1 cellular context compared by ENCODE assay signal in genomic region chr16:684067-684794, GRCh38.
A peak's percentile ranks its signal among the peaks of the same experiment; 100 is the strongest.
TF ChIP-seq lines count a peak whose summit lies in the region.

A gene with protein sequence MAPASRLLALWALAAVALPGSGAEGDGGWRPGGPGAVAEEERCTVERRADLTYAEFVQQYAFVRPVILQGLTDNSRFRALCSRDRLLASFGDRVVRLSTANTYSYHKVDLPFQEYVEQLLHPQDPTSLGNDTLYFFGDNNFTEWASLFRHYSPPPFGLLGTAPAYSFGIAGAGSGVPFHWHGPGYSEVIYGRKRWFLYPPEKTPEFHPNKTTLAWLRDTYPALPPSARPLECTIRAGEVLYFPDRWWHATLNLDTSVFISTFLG (minus strand): TSS chr16:684334. CDS start chr16:684319, 15 bp downstream.

TF ChIP-seq in K562, 482 proteins besides CTCF, POLR2A, EP300 and RAD21 (continued from another document and continues in another):
- TF ChIP-seq, protein P1, sequence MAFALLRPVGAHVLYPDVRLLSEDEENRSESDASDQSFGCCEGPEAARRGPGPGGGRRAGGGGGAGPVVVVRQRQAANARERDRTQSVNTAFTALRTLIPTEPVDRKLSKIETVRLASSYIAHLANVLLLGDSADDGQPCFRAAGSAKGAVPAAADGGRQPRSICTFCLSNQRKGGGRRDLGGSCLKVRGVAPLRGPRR (CRISPR knock-in tag; IDR thresholded peaks at IDR 0.05): no peak
- TF ChIP-seq SP2 (IDR thresholded peaks at IDR 0.05; ENCODE audit: extremely low read depth, low read depth, low read length, poor library complexity, severe bottlenecking) (peak; percentile 54), RBM22 (IDR thresholded peaks at IDR 0.05; ENCODE audit: low read depth, low read length, poor library complexity, severe bottlenecking) (peak; percentile 99), KLF16 (IDR thresholded peaks at IDR 0.05) (no peak), FOSL1 (tag; conservative IDR thresholded peaks at IDR 0.05) (no peak), ZSCAN32 (CRISPR knock-in tag; IDR thresholded peaks at IDR 0.05) (no peak), ZBTB34 (CRISPR knock-in tag; IDR thresholded peaks at IDR 0.05) (no peak), RBM17 (IDR thresholded peaks at IDR 0.05; ENCODE audit: borderline replicate concordance, low read depth, low read length) (no peak), TRIM28 (IDR thresholded peaks at IDR 0.05) (no peak), DNMT1 (IDR thresholded peaks at IDR 0.05) (no peak), MCM7 (IDR thresholded peaks at IDR 0.05) (no peak), ELF4 (CRISPR knock-in tag; IDR thresholded peaks at IDR 0.05) (0 out of 2 replicates have a peak, but pooled peaks have one; percentile 16), GATAD2A (IDR thresholded peaks at IDR 0.05) (0 out of 2 replicates have a peak, but pooled peaks have one; percentile 24), TARDBP (IDR thresholded peaks at IDR 0.05) (0 out of 2 replicates have a peak, but pooled peaks have one; percentile 2), ZNF655 (CRISPR knock-in tag; IDR thresholded peaks at IDR 0.05) (no peak), NR4A1 (CRISPR knock-in tag; IDR thresholded peaks at IDR 0.05) (no peak), NR4A1 (tag; IDR thresholded peaks at IDR 0.05) (no peak), ZNF311 (CRISPR knock-in tag; IDR thresholded peaks at IDR 0.05) (no peak), THAP12 (CRISPR knock-in tag; IDR thresholded peaks at IDR 0.05) (no peak; the same call in 1 of the 2 replicates), RFX1 (IDR thresholded peaks at IDR 0.05) (peak; percentile 99), SUPT5H (IDR thresholded peaks at IDR 0.05) (peak; percentile 25), RAD51 (IDR thresholded peaks at IDR 0.05; ENCODE audit: borderline replicate concordance, low read depth) (no peak), MAFK (IDR thresholded peaks at IDR 0.05; ENCODE audit: low read length) (no peak), SRF (CRISPR knock-in tag; IDR thresholded peaks at IDR 0.05) (peak in 1 of 2 experiments; percentile 92; a peak in 2 of 4 replicates), ZNF23 (CRISPR knock-in tag; IDR thresholded peaks at IDR 0.05) (no peak), KLF6 (CRISPR knock-in tag; IDR thresholded peaks at IDR 0.05; ENCODE audit: borderline replicate concordance) (no peak), ZBTB8A (IDR thresholded peaks at IDR 0.05; ENCODE audit: partially characterized antibody) (no peak), STAT5A (IDR thresholded peaks at IDR 0.05; ENCODE audit: borderline replicate concordance, low read length) (no peak; the same call in 1 of the 2 replicates), HMG20B (CRISPR knock-in tag; IDR thresholded peaks at IDR 0.05) (no peak), ZNF668 (CRISPR knock-in tag; IDR thresholded peaks at IDR 0.05) (no peak), GABPB1 (CRISPR knock-in tag; IDR thresholded peaks at IDR 0.05) (peak; percentile 96), BRCA1 (IDR thresholded peaks at IDR 0.05) (no peak), BRCA1 (CRISPR knock-in tag; IDR thresholded peaks at IDR 0.05) (no peak), MBD2 (IDR thresholded peaks at IDR 0.05; ENCODE audit: borderline replicate concordance, low read depth) (peak; percentile 55; the same call in 1 of the 2 replicates)
- TF ChIP-seq, protein P2, sequence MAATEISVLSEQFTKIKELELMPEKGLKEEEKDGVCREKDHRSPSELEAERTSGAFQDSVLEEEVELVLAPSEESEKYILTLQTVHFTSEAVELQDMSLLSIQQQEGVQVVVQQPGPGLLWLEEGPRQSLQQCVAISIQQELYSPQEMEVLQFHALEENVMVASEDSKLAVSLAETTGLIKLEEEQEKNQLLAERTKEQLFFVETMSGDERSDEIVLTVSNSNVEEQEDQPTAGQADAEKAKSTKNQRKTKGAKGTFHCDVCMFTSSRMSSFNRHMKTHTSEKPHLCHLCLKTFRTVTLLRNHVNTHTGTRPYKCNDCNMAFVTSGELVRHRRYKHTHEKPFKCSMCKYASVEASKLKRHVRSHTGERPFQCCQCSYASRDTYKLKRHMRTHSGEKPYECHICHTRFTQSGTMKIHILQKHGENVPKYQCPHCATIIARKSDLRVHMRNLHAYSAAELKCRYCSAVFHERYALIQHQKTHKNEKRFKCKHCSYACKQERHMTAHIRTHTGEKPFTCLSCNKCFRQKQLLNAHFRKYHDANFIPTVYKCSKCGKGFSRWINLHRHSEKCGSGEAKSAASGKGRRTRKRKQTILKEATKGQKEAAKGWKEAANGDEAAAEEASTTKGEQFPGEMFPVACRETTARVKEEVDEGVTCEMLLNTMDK (IDR thresholded peaks at IDR 0.05; ENCODE audit: borderline replicate concordance, insufficient read depth, low read depth, low read length, poor library complexity, severe bottlenecking): no peak
- TF ChIP-seq, protein P3, sequence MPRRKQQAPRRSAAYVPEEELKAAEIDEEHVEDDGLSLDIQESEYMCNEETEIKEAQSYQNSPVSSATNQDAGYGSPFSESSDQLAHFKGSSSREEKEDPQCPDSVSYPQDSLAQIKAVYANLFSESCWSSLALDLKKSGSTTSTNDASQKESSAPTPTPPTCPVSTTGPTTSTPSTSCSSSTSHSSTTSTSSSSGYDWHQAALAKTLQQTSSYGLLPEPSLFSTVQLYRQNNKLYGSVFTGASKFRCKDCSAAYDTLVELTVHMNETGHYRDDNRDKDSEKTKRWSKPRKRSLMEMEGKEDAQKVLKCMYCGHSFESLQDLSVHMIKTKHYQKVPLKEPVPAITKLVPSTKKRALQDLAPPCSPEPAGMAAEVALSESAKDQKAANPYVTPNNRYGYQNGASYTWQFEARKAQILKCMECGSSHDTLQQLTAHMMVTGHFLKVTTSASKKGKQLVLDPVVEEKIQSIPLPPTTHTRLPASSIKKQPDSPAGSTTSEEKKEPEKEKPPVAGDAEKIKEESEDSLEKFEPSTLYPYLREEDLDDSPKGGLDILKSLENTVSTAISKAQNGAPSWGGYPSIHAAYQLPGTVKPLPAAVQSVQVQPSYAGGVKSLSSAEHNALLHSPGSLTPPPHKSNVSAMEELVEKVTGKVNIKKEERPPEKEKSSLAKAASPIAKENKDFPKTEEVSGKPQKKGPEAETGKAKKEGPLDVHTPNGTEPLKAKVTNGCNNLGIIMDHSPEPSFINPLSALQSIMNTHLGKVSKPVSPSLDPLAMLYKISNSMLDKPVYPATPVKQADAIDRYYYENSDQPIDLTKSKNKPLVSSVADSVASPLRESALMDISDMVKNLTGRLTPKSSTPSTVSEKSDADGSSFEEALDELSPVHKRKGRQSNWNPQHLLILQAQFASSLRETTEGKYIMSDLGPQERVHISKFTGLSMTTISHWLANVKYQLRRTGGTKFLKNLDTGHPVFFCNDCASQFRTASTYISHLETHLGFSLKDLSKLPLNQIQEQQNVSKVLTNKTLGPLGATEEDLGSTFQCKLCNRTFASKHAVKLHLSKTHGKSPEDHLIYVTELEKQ (CRISPR knock-in tag; IDR thresholded peaks at IDR 0.05): no peak
- TF ChIP-seq, protein P4, sequence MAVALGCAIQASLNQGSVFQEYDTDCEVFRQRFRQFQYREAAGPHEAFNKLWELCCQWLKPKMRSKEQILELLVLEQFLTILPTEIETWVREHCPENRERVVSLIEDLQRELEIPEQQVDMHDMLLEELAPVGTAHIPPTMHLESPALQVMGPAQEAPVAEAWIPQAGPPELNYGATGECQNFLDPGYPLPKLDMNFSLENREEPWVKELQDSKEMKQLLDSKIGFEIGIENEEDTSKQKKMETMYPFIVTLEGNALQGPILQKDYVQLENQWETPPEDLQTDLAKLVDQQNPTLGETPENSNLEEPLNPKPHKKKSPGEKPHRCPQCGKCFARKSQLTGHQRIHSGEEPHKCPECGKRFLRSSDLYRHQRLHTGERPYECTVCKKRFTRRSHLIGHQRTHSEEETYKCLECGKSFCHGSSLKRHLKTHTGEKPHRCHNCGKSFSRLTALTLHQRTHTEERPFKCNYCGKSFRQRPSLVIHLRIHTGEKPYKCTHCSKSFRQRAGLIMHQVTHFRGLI (CRISPR knock-in tag; IDR thresholded peaks at IDR 0.05): no peak
- TF ChIP-seq, protein P5, sequence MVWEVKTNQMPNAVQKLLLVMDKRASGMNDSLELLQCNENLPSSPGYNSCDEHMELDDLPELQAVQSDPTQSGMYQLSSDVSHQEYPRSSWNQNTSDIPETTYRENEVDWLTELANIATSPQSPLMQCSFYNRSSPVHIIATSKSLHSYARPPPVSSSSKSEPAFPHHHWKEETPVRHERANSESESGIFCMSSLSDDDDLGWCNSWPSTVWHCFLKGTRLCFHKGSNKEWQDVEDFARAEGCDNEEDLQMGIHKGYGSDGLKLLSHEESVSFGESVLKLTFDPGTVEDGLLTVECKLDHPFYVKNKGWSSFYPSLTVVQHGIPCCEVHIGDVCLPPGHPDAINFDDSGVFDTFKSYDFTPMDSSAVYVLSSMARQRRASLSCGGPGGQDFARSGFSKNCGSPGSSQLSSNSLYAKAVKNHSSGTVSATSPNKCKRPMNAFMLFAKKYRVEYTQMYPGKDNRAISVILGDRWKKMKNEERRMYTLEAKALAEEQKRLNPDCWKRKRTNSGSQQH (CRISPR knock-in tag; IDR thresholded peaks at IDR 0.05): no peak
- TF ChIP-seq, protein P6, sequence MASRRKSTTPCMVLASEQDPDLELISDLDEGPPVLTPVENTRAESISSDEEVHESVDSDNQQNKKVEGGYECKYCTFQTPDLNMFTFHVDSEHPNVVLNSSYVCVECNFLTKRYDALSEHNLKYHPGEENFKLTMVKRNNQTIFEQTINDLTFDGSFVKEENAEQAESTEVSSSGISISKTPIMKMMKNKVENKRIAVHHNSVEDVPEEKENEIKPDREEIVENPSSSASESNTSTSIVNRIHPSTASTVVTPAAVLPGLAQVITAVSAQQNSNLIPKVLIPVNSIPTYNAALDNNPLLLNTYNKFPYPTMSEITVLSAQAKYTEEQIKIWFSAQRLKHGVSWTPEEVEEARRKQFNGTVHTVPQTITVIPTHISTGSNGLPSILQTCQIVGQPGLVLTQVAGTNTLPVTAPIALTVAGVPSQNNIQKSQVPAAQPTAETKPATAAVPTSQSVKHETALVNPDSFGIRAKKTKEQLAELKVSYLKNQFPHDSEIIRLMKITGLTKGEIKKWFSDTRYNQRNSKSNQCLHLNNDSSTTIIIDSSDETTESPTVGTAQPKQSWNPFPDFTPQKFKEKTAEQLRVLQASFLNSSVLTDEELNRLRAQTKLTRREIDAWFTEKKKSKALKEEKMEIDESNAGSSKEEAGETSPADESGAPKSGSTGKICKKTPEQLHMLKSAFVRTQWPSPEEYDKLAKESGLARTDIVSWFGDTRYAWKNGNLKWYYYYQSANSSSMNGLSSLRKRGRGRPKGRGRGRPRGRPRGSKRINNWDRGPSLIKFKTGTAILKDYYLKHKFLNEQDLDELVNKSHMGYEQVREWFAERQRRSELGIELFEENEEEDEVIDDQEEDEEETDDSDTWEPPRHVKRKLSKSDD (conservative IDR thresholded peaks at IDR 0.05; ENCODE audit: low read length): 0 out of 2 replicates have a peak, but pooled peaks have one; percentile 40
- TF ChIP-seq, protein P7, sequence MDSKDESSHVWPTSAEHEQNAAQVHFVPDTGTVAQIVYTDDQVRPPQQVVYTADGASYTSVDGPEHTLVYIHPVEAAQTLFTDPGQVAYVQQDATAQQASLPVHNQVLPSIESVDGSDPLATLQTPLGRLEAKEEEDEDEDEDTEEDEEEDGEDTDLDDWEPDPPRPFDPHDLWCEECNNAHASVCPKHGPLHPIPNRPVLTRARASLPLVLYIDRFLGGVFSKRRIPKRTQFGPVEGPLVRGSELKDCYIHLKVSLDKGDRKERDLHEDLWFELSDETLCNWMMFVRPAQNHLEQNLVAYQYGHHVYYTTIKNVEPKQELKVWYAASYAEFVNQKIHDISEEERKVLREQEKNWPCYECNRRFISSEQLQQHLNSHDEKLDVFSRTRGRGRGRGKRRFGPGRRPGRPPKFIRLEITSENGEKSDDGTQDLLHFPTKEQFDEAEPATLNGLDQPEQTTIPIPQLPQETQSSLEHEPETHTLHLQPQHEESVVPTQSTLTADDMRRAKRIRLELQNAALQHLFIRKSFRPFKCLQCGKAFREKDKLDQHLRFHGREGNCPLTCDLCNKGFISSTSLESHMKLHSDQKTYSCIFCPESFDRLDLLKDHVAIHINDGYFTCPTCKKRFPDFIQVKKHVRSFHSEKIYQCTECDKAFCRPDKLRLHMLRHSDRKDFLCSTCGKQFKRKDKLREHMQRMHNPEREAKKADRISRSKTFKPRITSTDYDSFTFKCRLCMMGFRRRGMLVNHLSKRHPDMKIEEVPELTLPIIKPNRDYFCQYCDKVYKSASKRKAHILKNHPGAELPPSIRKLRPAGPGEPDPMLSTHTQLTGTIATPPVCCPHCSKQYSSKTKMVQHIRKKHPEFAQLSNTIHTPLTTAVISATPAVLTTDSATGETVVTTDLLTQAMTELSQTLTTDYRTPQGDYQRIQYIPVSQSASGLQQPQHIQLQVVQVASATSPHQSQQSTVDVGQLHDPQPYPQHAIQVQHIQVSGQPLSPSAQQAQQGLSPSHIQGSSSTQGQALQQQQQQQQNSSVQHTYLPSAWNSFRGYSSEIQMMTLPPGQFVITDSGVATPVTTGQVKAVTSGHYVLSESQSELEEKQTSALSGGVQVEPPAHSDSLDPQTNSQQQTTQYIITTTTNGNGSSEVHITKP (IDR thresholded peaks at IDR 0.05; ENCODE audit: partially characterized antibody): no peak
